1 cellular context compared by ENCODE assay signal in the genomic region with DNA sequence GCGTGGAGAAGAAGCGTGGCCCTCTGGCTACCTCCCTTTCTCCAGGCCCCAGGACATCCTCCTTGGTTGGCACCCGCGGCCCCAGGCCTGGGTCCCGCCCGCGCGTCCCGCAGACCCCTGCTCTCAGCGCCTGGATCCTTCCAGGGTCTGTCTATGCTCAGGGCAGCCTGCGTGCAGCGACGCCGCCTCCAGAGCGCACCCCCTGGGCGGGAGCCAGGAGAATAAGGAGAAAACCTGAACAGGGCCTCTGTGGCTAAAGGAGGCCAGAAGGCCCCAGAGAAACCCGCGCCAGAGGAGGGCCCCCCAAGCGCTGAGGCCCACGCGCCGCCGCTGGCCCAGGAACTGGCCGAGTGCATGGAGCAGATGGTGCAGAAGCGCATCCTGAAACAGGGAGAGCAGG.
TF ChIP-seq lines count a peak whose summit lies in the region.

No MANE protein-coding gene starts in this region.

TF ChIP-seq in WTC11, 78 proteins besides CTCF, POLR2A, EP300 and RAD21 (continued from another document):
- TF ChIP-seq, protein P1, sequence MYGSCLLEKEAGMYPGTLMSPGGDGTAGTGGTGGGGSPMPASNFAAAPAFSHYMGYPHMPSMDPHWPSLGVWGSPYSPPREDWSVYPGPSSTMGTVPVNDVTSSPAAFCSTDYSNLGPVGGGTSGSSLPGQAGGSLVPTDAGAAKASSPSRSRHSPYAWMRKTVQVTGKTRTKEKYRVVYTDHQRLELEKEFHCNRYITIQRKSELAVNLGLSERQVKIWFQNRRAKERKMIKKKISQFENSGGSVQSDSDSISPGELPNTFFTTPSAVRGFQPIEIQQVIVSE (CRISPR knock-in tag; IDR thresholded peaks at IDR 0.05; ENCODE audit: borderline replicate concordance) = no peak
- TF ChIP-seq, protein P2, sequence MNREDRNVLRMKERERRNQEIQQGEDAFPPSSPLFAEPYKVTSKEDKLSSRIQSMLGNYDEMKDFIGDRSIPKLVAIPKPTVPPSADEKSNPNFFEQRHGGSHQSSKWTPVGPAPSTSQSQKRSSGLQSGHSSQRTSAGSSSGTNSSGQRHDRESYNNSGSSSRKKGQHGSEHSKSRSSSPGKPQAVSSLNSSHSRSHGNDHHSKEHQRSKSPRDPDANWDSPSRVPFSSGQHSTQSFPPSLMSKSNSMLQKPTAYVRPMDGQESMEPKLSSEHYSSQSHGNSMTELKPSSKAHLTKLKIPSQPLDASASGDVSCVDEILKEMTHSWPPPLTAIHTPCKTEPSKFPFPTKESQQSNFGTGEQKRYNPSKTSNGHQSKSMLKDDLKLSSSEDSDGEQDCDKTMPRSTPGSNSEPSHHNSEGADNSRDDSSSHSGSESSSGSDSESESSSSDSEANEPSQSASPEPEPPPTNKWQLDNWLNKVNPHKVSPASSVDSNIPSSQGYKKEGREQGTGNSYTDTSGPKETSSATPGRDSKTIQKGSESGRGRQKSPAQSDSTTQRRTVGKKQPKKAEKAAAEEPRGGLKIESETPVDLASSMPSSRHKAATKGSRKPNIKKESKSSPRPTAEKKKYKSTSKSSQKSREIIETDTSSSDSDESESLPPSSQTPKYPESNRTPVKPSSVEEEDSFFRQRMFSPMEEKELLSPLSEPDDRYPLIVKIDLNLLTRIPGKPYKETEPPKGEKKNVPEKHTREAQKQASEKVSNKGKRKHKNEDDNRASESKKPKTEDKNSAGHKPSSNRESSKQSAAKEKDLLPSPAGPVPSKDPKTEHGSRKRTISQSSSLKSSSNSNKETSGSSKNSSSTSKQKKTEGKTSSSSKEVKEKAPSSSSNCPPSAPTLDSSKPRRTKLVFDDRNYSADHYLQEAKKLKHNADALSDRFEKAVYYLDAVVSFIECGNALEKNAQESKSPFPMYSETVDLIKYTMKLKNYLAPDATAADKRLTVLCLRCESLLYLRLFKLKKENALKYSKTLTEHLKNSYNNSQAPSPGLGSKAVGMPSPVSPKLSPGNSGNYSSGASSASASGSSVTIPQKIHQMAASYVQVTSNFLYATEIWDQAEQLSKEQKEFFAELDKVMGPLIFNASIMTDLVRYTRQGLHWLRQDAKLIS (CRISPR knock-in tag; IDR thresholded peaks at IDR 0.05; ENCODE audit: borderline replicate concordance) = no peak
- TF ChIP-seq TP53 (CRISPR knock-in tag; IDR thresholded peaks at IDR 0.05) (no peak), ELF4 (CRISPR knock-in tag; IDR thresholded peaks at IDR 0.05; ENCODE audit: low read depth) (no peak)
- TF ChIP-seq, protein P3, sequence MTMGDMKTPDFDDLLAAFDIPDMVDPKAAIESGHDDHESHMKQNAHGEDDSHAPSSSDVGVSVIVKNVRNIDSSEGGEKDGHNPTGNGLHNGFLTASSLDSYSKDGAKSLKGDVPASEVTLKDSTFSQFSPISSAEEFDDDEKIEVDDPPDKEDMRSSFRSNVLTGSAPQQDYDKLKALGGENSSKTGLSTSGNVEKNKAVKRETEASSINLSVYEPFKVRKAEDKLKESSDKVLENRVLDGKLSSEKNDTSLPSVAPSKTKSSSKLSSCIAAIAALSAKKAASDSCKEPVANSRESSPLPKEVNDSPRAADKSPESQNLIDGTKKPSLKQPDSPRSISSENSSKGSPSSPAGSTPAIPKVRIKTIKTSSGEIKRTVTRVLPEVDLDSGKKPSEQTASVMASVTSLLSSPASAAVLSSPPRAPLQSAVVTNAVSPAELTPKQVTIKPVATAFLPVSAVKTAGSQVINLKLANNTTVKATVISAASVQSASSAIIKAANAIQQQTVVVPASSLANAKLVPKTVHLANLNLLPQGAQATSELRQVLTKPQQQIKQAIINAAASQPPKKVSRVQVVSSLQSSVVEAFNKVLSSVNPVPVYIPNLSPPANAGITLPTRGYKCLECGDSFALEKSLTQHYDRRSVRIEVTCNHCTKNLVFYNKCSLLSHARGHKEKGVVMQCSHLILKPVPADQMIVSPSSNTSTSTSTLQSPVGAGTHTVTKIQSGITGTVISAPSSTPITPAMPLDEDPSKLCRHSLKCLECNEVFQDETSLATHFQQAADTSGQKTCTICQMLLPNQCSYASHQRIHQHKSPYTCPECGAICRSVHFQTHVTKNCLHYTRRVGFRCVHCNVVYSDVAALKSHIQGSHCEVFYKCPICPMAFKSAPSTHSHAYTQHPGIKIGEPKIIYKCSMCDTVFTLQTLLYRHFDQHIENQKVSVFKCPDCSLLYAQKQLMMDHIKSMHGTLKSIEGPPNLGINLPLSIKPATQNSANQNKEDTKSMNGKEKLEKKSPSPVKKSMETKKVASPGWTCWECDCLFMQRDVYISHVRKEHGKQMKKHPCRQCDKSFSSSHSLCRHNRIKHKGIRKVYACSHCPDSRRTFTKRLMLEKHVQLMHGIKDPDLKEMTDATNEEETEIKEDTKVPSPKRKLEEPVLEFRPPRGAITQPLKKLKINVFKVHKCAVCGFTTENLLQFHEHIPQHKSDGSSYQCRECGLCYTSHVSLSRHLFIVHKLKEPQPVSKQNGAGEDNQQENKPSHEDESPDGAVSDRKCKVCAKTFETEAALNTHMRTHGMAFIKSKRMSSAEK (CRISPR knock-in tag; IDR thresholded peaks at IDR 0.05; ENCODE audit: borderline replicate concordance) = no peak
